ENCODE assay signal across 36 cellular contexts in the genomic region with DNA sequence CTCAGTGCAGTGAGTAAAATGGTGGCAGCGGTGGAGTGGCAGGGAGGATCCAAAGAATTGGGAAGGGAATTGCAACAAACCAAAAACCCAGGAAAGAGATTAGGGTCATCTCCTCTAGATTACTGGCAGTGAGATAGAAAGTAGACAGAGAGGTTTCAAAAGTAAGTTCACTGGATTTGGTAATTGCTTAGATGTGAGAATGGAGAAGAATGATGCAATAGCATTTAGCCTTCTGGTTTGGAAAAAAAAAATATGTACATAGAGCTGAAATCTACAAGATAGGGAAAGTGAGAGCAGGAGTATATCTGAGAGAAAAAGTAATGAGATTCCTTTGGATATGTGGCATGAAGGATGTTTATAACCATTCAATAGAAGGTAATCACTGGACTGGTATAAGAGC.
"Had no signal": no experiment of that assay in that cellular context is flagged by ENCODE, and none has a peak within 500 bp of the region (broad histone marks: within the 10 kb centered on the region; RNA-seq: fewer than 3 reads in every experiment).

No MANE protein-coding gene starts in this region.

- H3K4me1 ChIP-seq: adrenal gland, ascending aorta had no signal

- ATAC-seq: activated CD8-positive, alpha-beta T cell treated with anti-CD3 and anti-CD28 coated beads for 36 hours; activated naive CD4-positive, alpha-beta T cell treated with anti-CD3 and anti-CD28 coated beads, Interleukin-2, amount 50 U/mL, for 72 hours; activated T-cell treated with anti-CD3 and anti-CD28 coated beads, Interleukin-2, amount 50 U/mL, for 4 hours; activated T-cell treated with anti-CD3 and anti-CD28 coated beads, Interleukin-2, amount 50 U/mL, for 72 hours; activated T-helper 17 cell treated with anti-CD3 and anti-CD28 coated beads, Interleukin-2, amount 50 U/mL, for 72 hours had no signal

- H3K27me3 ChIP-seq: adrenal gland, ascending aorta, cardiac muscle cell had no signal

- H3K4me1 Mint-ChIP-seq: activated B cell treated with CpG ODN at 0.5 μM for 24 hours; activated CD4-positive, alpha-beta T cell treated with anti-CD3 and anti-CD28 coated beads, Interleukin-2, amount 10 ng/mL, durations not matched to agents 24 days and 14 days; activated naive CD8-positive, alpha-beta T cell treated with anti-CD3 and anti-CD28 coated beads for 36 hours; activated T-helper 17 cell treated with anti-CD3 and anti-CD28 coated beads, Interleukin-2, amount 50 U/mL, for 72 hours; brain; central memory CD8-positive, alpha-beta T cell had no signal

- H3K27me3 Mint-ChIP-seq: activated B cell treated with CpG ODN at 0.5 μM for 24 hours; activated CD4-positive, alpha-beta memory T cell treated with anti-CD3 and anti-CD28 coated beads for 36 hours; activated CD4-positive, alpha-beta T cell treated with anti-CD3 and anti-CD28 coated beads, Interleukin-2, amount 10 ng/mL, durations not matched to agents 24 days and 14 days; activated CD8-positive, alpha-beta T cell treated with anti-CD3 and anti-CD28 coated beads for 36 hours; activated naive CD8-positive, alpha-beta T cell treated with anti-CD3 and anti-CD28 coated beads for 36 hours; activated T-helper 17 cell treated with anti-CD3 and anti-CD28 coated beads, Interleukin-2, amount 50 U/mL, for 72 hours; brain; central memory CD8-positive, alpha-beta T cell had no signal

- H3K9me3 Mint-ChIP-seq: activated CD8-positive, alpha-beta T cell treated with anti-CD3 and anti-CD28 coated beads for 36 hours had no signal

- H3K36me3 Mint-ChIP-seq: activated CD4-positive, alpha-beta memory T cell treated with anti-CD3 and anti-CD28 coated beads for 36 hours; activated naive CD4-positive, alpha-beta T cell treated with anti-CD3 and anti-CD28 coated beads, Interleukin-2, amount 50 U/mL, for 72 hours; activated naive CD8-positive, alpha-beta T cell treated with anti-CD3 and anti-CD28 coated beads for 36 hours; brain had no signal

- H3K4me3 ChIP-seq: adrenal gland, ascending aorta, cardiac muscle cell had no signal

- H3K9me3 ChIP-seq: adrenal gland, ascending aorta had no signal

- H3K27ac Mint-ChIP-seq: activated B cell treated with CpG ODN at 0.5 μM for 24 hours; activated CD4-positive, alpha-beta memory T cell treated with anti-CD3 and anti-CD28 coated beads for 36 hours; activated CD4-positive, alpha-beta T cell treated with anti-CD3 and anti-CD28 coated beads, Interleukin-2, amount 10 ng/mL, durations not matched to agents 24 days and 14 days; activated CD8-positive, alpha-beta T cell treated with anti-CD3 and anti-CD28 coated beads for 36 hours; activated naive CD4-positive, alpha-beta T cell treated with anti-CD3 and anti-CD28 coated beads for 36 hours; activated naive CD4-positive, alpha-beta T cell treated with anti-CD3 and anti-CD28 coated beads, Interleukin-2, amount 50 U/mL, for 72 hours; activated naive CD8-positive, alpha-beta T cell treated with anti-CD3 and anti-CD28 coated beads for 36 hours; activated T-helper 1 cell treated with anti-CD3 and anti-CD28 coated beads, Interleukin-12 subunit alpha, Interleukin-12 subunit beta, Interleukin-2, Interleukin-4 antibody, amounts not matched to agents 30 ng/mL and 10 ng/mL and 1 ng/mL, durations not matched to agents 14 hours and 24 hours and 36 hours; activated T-helper 17 cell treated with anti-CD3 and anti-CD28 coated beads, Interleukin-2, amount 50 U/mL, for 72 hours; brain; T-helper 1 cell treated with Interleukin-12 subunit alpha and Interleukin-12 subunit beta and Interleukin-4 antibody, amounts not matched to agents 30 μg/mL and 1 μg/mL, for 36 hours; T-helper 2 cell treated with Interferon-gamma antibody and Interleukin-4, amounts not matched to agents 5 μg/mL and 100 μg/mL, for 36 hours had no signal

- H3K27ac ChIP-seq: adrenal gland, ascending aorta, cardiac muscle cell, VCaP had no signal

- DNase-seq: activated B cell treated with CpG ODN at 0.5 μM for 24 hours; activated CD4-positive, alpha-beta memory T cell treated with anti-CD3 and anti-CD28 coated beads for 36 hours; activated CD4-positive, alpha-beta T cell treated with anti-CD3 and anti-CD28 coated beads for 4 hours; activated CD4-positive, alpha-beta T cell treated with anti-CD3 and anti-CD28 coated beads, Interleukin-2, amount 10 ng/mL, durations not matched to agents 24 days and 14 days; activated CD4-positive, alpha-beta T cell treated with anti-CD3 and anti-CD28 coated beads, Interleukin-2, amount 50 U/mL, for 1 hour; activated CD4-positive, alpha-beta T cell treated with anti-CD3 and anti-CD28 coated beads, Interleukin-2, amount 50 U/mL, for 4 hours; activated CD4-positive, CD25-positive, alpha-beta regulatory T cell treated with anti-CD3 and anti-CD28 coated beads, Interleukin-2, amount 50 U/mL, for 72 hours; activated CD8-positive, alpha-beta memory T cell treated with anti-CD3 and anti-CD28 coated beads, Interleukin-2, amount 50 U/mL, for 4 hours; activated CD8-positive, alpha-beta T cell treated with anti-CD3 and anti-CD28 coated beads for 36 hours; activated effector memory CD4-positive, alpha-beta T cell treated with anti-CD3 and anti-CD28 coated beads, Interleukin-2, amount 50 U/mL, for 16 hours; activated gamma-delta T cell treated with Interleukin-2 at 50 U/mL for 16 hours; activated naive CD4-positive, alpha-beta T cell; activated naive CD4-positive, alpha-beta T cell treated with anti-CD3 and anti-CD28 coated beads for 36 hours; activated naive CD4-positive, alpha-beta T cell treated with anti-CD3 and anti-CD28 coated beads, Interleukin-2, amount 50 U/mL, for 16 hours; activated naive CD8-positive, alpha-beta T cell treated with anti-CD3 and anti-CD28 coated beads for 36 hours; activated T-cell treated with anti-CD3 and anti-CD28 coated beads for 4 hours; activated T-cell treated with anti-CD3 and anti-CD28 coated beads, Interleukin-2, amount 50 U/mL, for 1 hour; activated T-cell treated with anti-CD3 and anti-CD28 coated beads, Interleukin-2, amount 50 U/mL, for 4 hours; activated T-cell treated with anti-CD3 and anti-CD28 coated beads, Interleukin-2, amount 50 U/mL, for 72 hours; adrenal gland; amygdala; anterior cingulate cortex; caudate nucleus; cerebellar nuclear complex; T-helper 2 cell; T-helper 9 cell had no signal

- H3K36me3 ChIP-seq: adrenal gland, ascending aorta, cardiac muscle cell had no signal

- H3K4me3 Mint-ChIP-seq: activated B cell treated with CpG ODN at 0.5 μM for 24 hours; activated CD4-positive, alpha-beta memory T cell treated with anti-CD3 and anti-CD28 coated beads for 36 hours; activated CD4-positive, alpha-beta T cell treated with anti-CD3 and anti-CD28 coated beads, Interleukin-2, amount 10 ng/mL, durations not matched to agents 24 days and 14 days; activated CD8-positive, alpha-beta T cell treated with anti-CD3 and anti-CD28 coated beads for 36 hours; activated naive CD4-positive, alpha-beta T cell treated with anti-CD3 and anti-CD28 coated beads for 36 hours; activated naive CD8-positive, alpha-beta T cell treated with anti-CD3 and anti-CD28 coated beads for 36 hours; activated T-cell treated with anti-CD3 and anti-CD28 coated beads, Interleukin-2, amount 50 U/mL, for 4 hours; activated T-cell treated with anti-CD3 and anti-CD28 coated beads, Interleukin-2, amount 50 U/mL, for 72 hours; activated T-helper 1 cell treated with anti-CD3 and anti-CD28 coated beads, Interleukin-12 subunit alpha, Interleukin-12 subunit beta, Interleukin-2, Interleukin-4 antibody, amounts not matched to agents 30 ng/mL and 10 ng/mL and 1 ng/mL, durations not matched to agents 14 hours and 24 hours and 36 hours; activated T-helper 17 cell treated with anti-CD3 and anti-CD28 coated beads, Interleukin-2, amount 50 U/mL, for 72 hours; brain; central memory CD8-positive, alpha-beta T cell; T-helper 1 cell treated with Interleukin-12 subunit alpha and Interleukin-12 subunit beta and Interleukin-4 antibody, amounts not matched to agents 30 μg/mL and 1 μg/mL, for 36 hours; T-helper 2 cell treated with Interferon-gamma antibody and Interleukin-4, amounts not matched to agents 5 μg/mL and 100 μg/mL, for 36 hours had no signal
